ENCODE assay signal across 15 cellular contexts in the genomic region with DNA sequence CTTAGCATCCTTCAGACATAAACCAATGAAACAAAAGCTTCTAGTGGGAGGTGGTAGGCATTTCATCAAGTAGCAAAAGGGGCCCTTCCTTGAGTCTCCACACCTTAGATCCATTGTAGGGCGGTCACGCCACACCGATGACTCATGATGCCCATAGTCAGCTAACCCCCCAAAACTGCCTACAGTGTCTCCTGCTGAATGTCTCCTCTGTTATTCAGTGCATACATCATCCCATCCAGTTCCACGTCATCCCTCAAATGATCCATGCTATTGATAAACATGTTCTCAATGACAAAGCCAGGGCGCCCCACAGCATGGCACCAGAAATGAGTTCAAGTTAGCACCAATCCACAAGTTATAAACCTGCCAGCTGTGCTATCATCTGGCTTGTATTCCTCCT.
"Had no signal": no experiment of that assay in that cellular context is flagged by ENCODE, and none has a peak within 500 bp of the region (broad histone marks: within the 10 kb centered on the region; RNA-seq: fewer than 3 reads in every experiment).

No MANE protein-coding gene starts in this region.

- H3K27ac Mint-ChIP-seq: activated naive CD4-positive, alpha-beta T cell treated with anti-CD3 and anti-CD28 coated beads, Interleukin-2, amount 50 U/mL, for 72 hours; activated naive CD8-positive, alpha-beta T cell treated with anti-CD3 and anti-CD28 coated beads, Interleukin-2, amount 50 U/mL, for 24 hours; T-helper 2 cell treated with Interferon-gamma antibody and Interleukin-4, amounts not matched to agents 5 μg/mL and 100 μg/mL, for 36 hours had no signal

- H3K4me3 Mint-ChIP-seq: activated naive CD8-positive, alpha-beta T cell treated with anti-CD3 and anti-CD28 coated beads, Interleukin-2, amount 50 U/mL, for 24 hours; activated T-cell treated with anti-CD3 and anti-CD28 coated beads, Interleukin-2, amount 50 U/mL, for 4 hours; T-helper 2 cell treated with Interferon-gamma antibody and Interleukin-4, amounts not matched to agents 5 μg/mL and 100 μg/mL, for 36 hours had no signal

- DNase-seq: amniotic stem cell, NCI-H1105, NCI-H1436, NCI-H1694 treated with DMSO at 0.1 percent for 48 hours, NCI-H2029 treated with DMSO at 0.1 percent for 48 hours, NCI-H345, NCI-H526 treated with DMSO at 0.1 percent for 48 hours had no signal

- H3K4me3 ChIP-seq: ascending aorta, body of pancreas, SJSA1 had no signal

- H3K36me3 Mint-ChIP-seq: activated naive CD4-positive, alpha-beta T cell treated with anti-CD3 and anti-CD28 coated beads, Interleukin-2, amount 50 U/mL, for 72 hours had no signal

- H3K36me3 ChIP-seq: ascending aorta, SJSA1 had no signal

- H3K9me3 ChIP-seq: ascending aorta, body of pancreas, SJSA1 had no signal

- H3K27me3 ChIP-seq: ascending aorta, body of pancreas, SJSA1 had no signal

- H3K9me3 Mint-ChIP-seq: activated naive CD4-positive, alpha-beta T cell treated with anti-CD3 and anti-CD28 coated beads, Interleukin-2, amount 50 U/mL, for 72 hours; activated naive CD8-positive, alpha-beta T cell treated with anti-CD3 and anti-CD28 coated beads, Interleukin-2, amount 50 U/mL, for 24 hours; activated T-cell treated with anti-CD3 and anti-CD28 coated beads, Interleukin-2, amount 50 U/mL, for 4 hours; T-helper 2 cell treated with Interferon-gamma antibody and Interleukin-4, amounts not matched to agents 5 μg/mL and 100 μg/mL, for 36 hours had no signal

- H3K27ac ChIP-seq: ascending aorta, body of pancreas, RWPE1, SJSA1 had no signal

- H3K4me1 ChIP-seq: ascending aorta, body of pancreas had no signal
